ENCODE assay signal across 1 cellular context in genomic region chr20:47318596-47319516, GRCh38.
TF ChIP-seq lines count a peak whose summit lies in the region.

No MANE protein-coding gene starts in this region.

TF ChIP-seq in HepG2, 621 proteins besides CTCF, POLR2A, EP300 and RAD21 (continued from another document and continues in another):
- TF ChIP-seq ZBTB46 (CRISPR knock-in tag; IDR thresholded peaks at IDR 0.05; ENCODE audit: borderline replicate concordance), result peak; percentile 12; the same call in 1 of the 2 replicates
- no peak for TF ChIP-seq CREM (IDR thresholded peaks at IDR 0.05)
- TF ChIP-seq CREM (CRISPR knock-in tag; IDR thresholded peaks at IDR 0.05), result no peak
- TF ChIP-seq NCOA1 (CRISPR knock-in tag; IDR thresholded peaks at IDR 0.05), result no peak
- no peak for TF ChIP-seq GLMP (CRISPR knock-in tag; IDR thresholded peaks at IDR 0.05; ENCODE audit: borderline replicate concordance)
- no peak for TF ChIP-seq SRSF1 (optimal IDR thresholded peaks at IDR 0.05; ENCODE audit: low read depth, low read length)
- TF ChIP-seq KLF16 (CRISPR knock-in tag; IDR thresholded peaks at IDR 0.05), result peak in 1 of 2 experiments; percentile 6; a peak in 1 of 4 replicates
- 0 out of 2 replicates have a peak, but pooled peaks have one; percentile 50 for TF ChIP-seq ZBTB3 (CRISPR knock-in tag; IDR thresholded peaks at IDR 0.05; ENCODE audit: borderline replicate concordance, low read depth)
- TF ChIP-seq HNF4A (CRISPR knock-in tag; IDR thresholded peaks at IDR 0.05), result no peak
- TF ChIP-seq KDM5B (CRISPR knock-in tag; IDR thresholded peaks at IDR 0.05; ENCODE audit: borderline replicate concordance), result peak; percentile 74; the same call in 1 of the 2 replicates
- no peak for TF ChIP-seq FOXA1 (IDR thresholded peaks at IDR 0.05)
- no peak for TF ChIP-seq FOXA1 (CRISPR knock-in tag; IDR thresholded peaks at IDR 0.05)
- no peak for TF ChIP-seq ONECUT2 (CRISPR knock-in tag; IDR thresholded peaks at IDR 0.05)
- no peak for TF ChIP-seq ZNF329 (CRISPR knock-in tag; IDR thresholded peaks at IDR 0.05; ENCODE audit: low read depth)
- TF ChIP-seq ZFP36L1 (CRISPR knock-in tag; IDR thresholded peaks at IDR 0.05), result peak; percentile 40; the same call in 1 of the 2 replicates
- peak; percentile 1; the same call in 1 of the 2 replicates for TF ChIP-seq NFYB (CRISPR knock-in tag; IDR thresholded peaks at IDR 0.05)
- TF ChIP-seq FOXO1 (CRISPR knock-in tag; IDR thresholded peaks at IDR 0.05), result no peak
- TF ChIP-seq SATB2 (CRISPR knock-in tag; IDR thresholded peaks at IDR 0.05), result 0 out of 2 replicates have a peak, but pooled peaks have one; percentile 57
- TF ChIP-seq NFAT5 (CRISPR knock-in tag; IDR thresholded peaks at IDR 0.05), result 0 out of 2 replicates have a peak, but pooled peaks have one; percentile 54
- no peak; the same call in 1 of the 2 replicates for TF ChIP-seq ZNF446 (CRISPR knock-in tag; IDR thresholded peaks at IDR 0.05)
- TF ChIP-seq ZNF383 (CRISPR knock-in tag; IDR thresholded peaks at IDR 0.05; ENCODE audit: borderline replicate concordance), result 0 out of 2 replicates have a peak, but pooled peaks have one; percentile 60
- no peak for TF ChIP-seq MTF1 (CRISPR knock-in tag; IDR thresholded peaks at IDR 0.05)
- peak; percentile 41; the same call in 1 of the 2 replicates for TF ChIP-seq ZBTB38 (CRISPR knock-in tag; IDR thresholded peaks at IDR 0.05)
- TF ChIP-seq GABPB1 (CRISPR knock-in tag; IDR thresholded peaks at IDR 0.05), result peak; percentile 30; the same call in 1 of the 2 replicates
- TF ChIP-seq ZNF143 (CRISPR knock-in tag; IDR thresholded peaks at IDR 0.05), result no peak
- TF ChIP-seq ATF6 (CRISPR knock-in tag; conservative IDR thresholded peaks at IDR 0.05), result no peak
- TF ChIP-seq HINFP (CRISPR knock-in tag; IDR thresholded peaks at IDR 0.05; ENCODE audit: low read depth), result no peak
- TF ChIP-seq, protein P1, sequence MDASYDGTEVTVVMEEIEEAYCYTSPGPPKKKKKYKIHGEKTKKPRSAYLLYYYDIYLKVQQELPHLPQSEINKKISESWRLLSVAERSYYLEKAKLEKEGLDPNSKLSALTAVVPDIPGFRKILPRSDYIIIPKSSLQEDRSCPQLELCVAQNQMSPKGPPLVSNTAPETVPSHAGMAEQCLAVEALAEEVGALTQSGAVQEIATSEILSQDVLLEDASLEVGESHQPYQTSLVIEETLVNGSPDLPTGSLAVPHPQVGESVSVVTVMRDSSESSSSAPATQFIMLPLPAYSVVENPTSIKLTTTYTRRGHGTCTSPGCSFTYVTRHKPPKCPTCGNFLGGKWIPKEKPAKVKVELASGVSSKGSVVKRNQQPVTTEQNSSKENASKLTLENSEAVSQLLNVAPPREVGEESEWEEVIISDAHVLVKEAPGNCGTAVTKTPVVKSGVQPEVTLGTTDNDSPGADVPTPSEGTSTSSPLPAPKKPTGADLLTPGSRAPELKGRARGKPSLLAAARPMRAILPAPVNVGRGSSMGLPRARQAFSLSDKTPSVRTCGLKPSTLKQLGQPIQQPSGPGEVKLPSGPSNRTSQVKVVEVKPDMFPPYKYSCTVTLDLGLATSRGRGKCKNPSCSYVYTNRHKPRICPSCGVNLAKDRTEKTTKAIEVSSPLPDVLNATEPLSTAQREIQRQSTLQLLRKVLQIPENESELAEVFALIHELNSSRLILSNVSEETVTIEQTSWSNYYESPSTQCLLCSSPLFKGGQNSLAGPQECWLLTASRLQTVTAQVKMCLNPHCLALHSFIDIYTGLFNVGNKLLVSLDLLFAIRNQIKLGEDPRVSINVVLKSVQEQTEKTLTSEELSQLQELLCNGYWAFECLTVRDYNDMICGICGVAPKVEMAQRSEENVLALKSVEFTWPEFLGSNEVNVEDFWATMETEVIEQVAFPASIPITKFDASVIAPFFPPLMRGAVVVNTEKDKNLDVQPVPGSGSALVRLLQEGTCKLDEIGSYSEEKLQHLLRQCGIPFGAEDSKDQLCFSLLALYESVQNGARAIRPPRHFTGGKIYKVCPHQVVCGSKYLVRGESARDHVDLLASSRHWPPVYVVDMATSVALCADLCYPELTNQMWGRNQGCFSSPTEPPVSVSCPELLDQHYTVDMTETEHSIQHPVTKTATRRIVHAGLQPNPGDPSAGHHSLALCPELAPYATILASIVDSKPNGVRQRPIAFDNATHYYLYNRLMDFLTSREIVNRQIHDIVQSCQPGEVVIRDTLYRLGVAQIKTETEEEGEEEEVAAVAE (CRISPR knock-in tag; IDR thresholded peaks at IDR 0.05; ENCODE audit: borderline replicate concordance), result no peak
- peak; percentile 39; the same call in 1 of the 2 replicates for TF ChIP-seq ZBTB37 (CRISPR knock-in tag; IDR thresholded peaks at IDR 0.05)
- TF ChIP-seq ZNF224 (CRISPR knock-in tag; IDR thresholded peaks at IDR 0.05), result 0 out of 2 replicates have a peak, but pooled peaks have one; percentile 53
- no peak for TF ChIP-seq RFX1 (IDR thresholded peaks at IDR 0.05)
- peak; percentile 3; the same call in 1 of the 2 replicates for TF ChIP-seq ARNTL (CRISPR knock-in tag; IDR thresholded peaks at IDR 0.05)
- TF ChIP-seq ATF7-NPFF (CRISPR knock-in tag; IDR thresholded peaks at IDR 0.05; ENCODE audit: low read depth), result no peak
- TF ChIP-seq E2F1 (CRISPR knock-in tag; IDR thresholded peaks at IDR 0.05), result peak; percentile 8; the same call in 1 of the 2 replicates
- TF ChIP-seq ZBTB33 (CRISPR knock-in tag; IDR thresholded peaks at IDR 0.05), result no peak
- peak; percentile 10; the same call in 1 of the 2 replicates for TF ChIP-seq ZNF709 (CRISPR knock-in tag; IDR thresholded peaks at IDR 0.05)
- no peak for TF ChIP-seq ZNF543 (CRISPR knock-in tag; IDR thresholded peaks at IDR 0.05)
